Comparison of ENCODE assay signal across 17 cellular contexts in the genomic region with DNA sequence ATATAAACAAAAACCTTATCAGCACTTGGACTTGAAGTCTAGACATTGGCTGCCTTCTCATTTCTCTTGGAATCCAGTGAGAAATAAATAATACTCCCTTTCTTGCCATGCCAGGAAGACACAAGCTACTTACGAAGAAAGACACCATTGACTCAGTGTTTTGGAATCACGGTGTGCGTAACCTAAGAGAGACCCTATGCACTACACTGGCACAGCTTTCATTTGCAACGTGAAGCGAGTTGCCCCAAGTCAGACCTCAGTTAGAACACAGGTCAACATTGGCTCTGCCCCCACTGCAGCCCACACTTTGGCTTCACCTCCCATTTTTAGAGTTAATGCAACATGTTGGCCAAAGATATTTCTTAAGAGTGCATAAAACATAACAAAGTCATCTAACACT. TPM values are rescaled to one million over a fixed set of nuclear protein-coding genes. Genes with fewer than 3 reads are reported as not detected.
"Had no signal": no experiment of that assay in that cellular context is flagged by ENCODE, and none has a peak within 500 bp of the region (broad histone marks: within the 10 kb centered on the region; RNA-seq: fewer than 3 reads in every experiment).

No MANE protein-coding gene starts in this region.

- H3K27ac ChIP-seq: coronary artery, dorsolateral prefrontal cortex, esophagus muscularis mucosa, foreskin keratinocyte, gastroesophageal sphincter, heart right ventricle, left lung, lower lobe of right lung had no signal

- H3K4me3 ChIP-seq: coronary artery, dorsolateral prefrontal cortex, esophagus muscularis mucosa, gastroesophageal sphincter, heart right ventricle, left lung, lower lobe of right lung, mucosa of descending colon had no signal

- H3K36me3 ChIP-seq: esophagus muscularis mucosa, gastroesophageal sphincter, heart right ventricle, left lung, lower lobe of right lung had no signal

- H3K27me3 ChIP-seq: dorsolateral prefrontal cortex, esophagus muscularis mucosa, foreskin keratinocyte, gastroesophageal sphincter, heart right ventricle, left lung had no signal

- H3K9me3 ChIP-seq: esophagus muscularis mucosa, gastroesophageal sphincter, heart right ventricle, left lung, lower lobe of right lung had no signal

- ATAC-seq: foreskin keratinocyte, gastroesophageal sphincter, heart right ventricle, left lung, left ventricle myocardium superior, lower lobe of right lung, mucosa of descending colon had no signal

- DNase-seq: dermis blood vessel endothelial cell; dorsolateral prefrontal cortex; effector CD4-positive, alpha-beta T cell; effector memory CD4-positive, alpha-beta T cell; foreskin keratinocyte; heart right ventricle; hippocampal formation; left cardiac atrium; left lung; left ventricle myocardium superior; lower lobe of right lung; mesenchymal stem cell; mucosa of descending colon; naive B cell had no signal

RNA-seq across cellular contexts. Expression of a gene that starts 54.2 kb away (rescaled TPM):
- total RNA-seq: foreskin keratinocyte had no signal
